ENCODE assay signal across 16 cellular contexts in the genomic region with DNA sequence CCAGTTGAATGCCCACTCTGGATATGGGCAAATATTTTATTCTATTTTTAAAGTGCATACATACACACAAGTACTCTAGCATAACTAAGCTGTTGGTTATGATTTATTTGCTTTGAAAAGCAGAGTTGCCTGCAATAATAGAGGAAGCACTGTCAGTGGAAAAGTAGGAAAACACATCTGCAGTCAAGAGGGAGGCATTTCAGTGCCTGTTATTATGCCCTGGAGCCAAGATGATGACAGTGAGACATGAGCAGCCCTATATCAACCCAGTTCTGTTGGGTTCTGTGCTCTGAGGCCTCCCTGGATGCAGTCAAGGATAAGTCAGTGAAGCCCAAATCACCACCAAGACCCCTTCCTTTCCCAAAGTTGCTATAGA.
A peak's percentile ranks its signal among the peaks of the same experiment; 100 is the strongest.
DNase-seq lines count a peak whose midpoint lies in the region; ATAC-seq and TF ChIP-seq lines count a peak whose summit lies in the region.
"Had no signal": no experiment of that assay in that cellular context is flagged by ENCODE, and none has a peak within 500 bp of the region (broad histone marks: within the 10 kb centered on the region; RNA-seq: fewer than 3 reads in every experiment).

No MANE protein-coding gene starts in this region.

- H3K9me3 ChIP-seq in PC-3 (ENCODE audit: low read length) = no peaks in the 10 kb centered on the region
- H3K9me3 ChIP-seq in hepatocyte (ENCODE audit: low read depth) = no peaks in the 10 kb centered on the region
- no peaks in the 10 kb centered on the region for H3K9me3 ChIP-seq in skeletal muscle satellite cell (replicated peaks; ENCODE audit: low read length)
- no peaks in the 10 kb centered on the region for H3K9me3 ChIP-seq in GM23248 (ENCODE audit: low read depth)
- H3K9me3 ChIP-seq: tibial artery had no signal

- H3K36me3 ChIP-seq in PC-3 (ENCODE audit: low read depth, low read length) (no peaks in the 10 kb centered on the region), hepatocyte (replicated peaks; ENCODE audit: insufficient read depth, low read depth) (no peaks in the 10 kb centered on the region), skeletal muscle satellite cell (ENCODE audit: insufficient read depth, low read length) (no peaks in the 10 kb centered on the region), GM23248 (ENCODE audit: low read depth) (no peaks in the 10 kb centered on the region)
- H3K36me3 ChIP-seq: tibial artery had no signal

- peaks cover 55% of the 10 kb centered on the region for H3K4me1 ChIP-seq in PC-3 (ENCODE audit: insufficient read depth, low read length)
- peaks cover 48% of the 10 kb centered on the region for H3K4me1 ChIP-seq in hepatocyte (ENCODE audit: insufficient read depth)
- peaks cover 56% of the 10 kb centered on the region for H3K4me1 ChIP-seq in skeletal muscle satellite cell (ENCODE audit: control insufficient read depth, insufficient read depth, low read length)
- peaks cover 36% of the 10 kb centered on the region for H3K4me1 ChIP-seq in GM23248 (ENCODE audit: insufficient read depth)

- intact Hi-C loops in PC-3 (cut with micrococcal nuclease) = no loop called here

- H3K4me2 ChIP-seq in PC-3 (ENCODE audit: low read length) = peak overlapping the region; percentile 36
- H3K4me2 ChIP-seq in hepatocyte = peak overlapping the region; percentile 29
- H3K4me2 ChIP-seq in skeletal muscle satellite cell (ENCODE audit: low read length) = peak overlapping the region; percentile 24
- H3K4me2 ChIP-seq in GM23248 (ENCODE audit: unreplicated experiment) = no peak overlapping the region

- H4K20me1 ChIP-seq in PC-3 (ENCODE audit: low read length) (no peaks in the 10 kb centered on the region), hepatocyte (ENCODE audit: insufficient read depth, poor library complexity, severe bottlenecking) (no peaks in the 10 kb centered on the region), GM23248 (ENCODE audit: insufficient read depth) (no peaks in the 10 kb centered on the region)

- in situ Hi-C loops in GM23248 (cut with MboI) = no loop called here

- CTCF ChIA-PET in PC-3 (lab: Charles Lee) = no interaction called here

- H3K27me3 ChIP-seq in PC-3 (ENCODE audit: low read length) = no peaks in the 10 kb centered on the region
- H3K27me3 ChIP-seq in hepatocyte = no peaks in the 10 kb centered on the region
- no peaks in the 10 kb centered on the region for H3K27me3 ChIP-seq in skeletal muscle satellite cell (ENCODE audit: control insufficient read depth, insufficient read depth, low read length)
- no peaks in the 10 kb centered on the region for H3K27me3 ChIP-seq in GM23248 (replicated peaks; ENCODE audit: insufficient read depth)
- H3K27me3 ChIP-seq: tibial artery had no signal

- no TSS peak for BruUV-seq in PC-3 (replicated peaks; lab: Mats Ljungman, UMichigan)

- TF ChIP-seq CTCF in PC-3 (conservative IDR thresholded peaks at IDR 0.05; ENCODE audit: low read depth, low read length) (no peak), hepatocyte (IDR thresholded peaks at IDR 0.05; ENCODE audit: poor library complexity) (no peak)

- H3K79me2 ChIP-seq in PC-3 (ENCODE audit: low read length) = no peaks in the 10 kb centered on the region
- H3K79me2 ChIP-seq in hepatocyte = no peaks in the 10 kb centered on the region
- no peaks in the 10 kb centered on the region for H3K79me2 ChIP-seq in GM23248 (ENCODE audit: insufficient read depth)

- POLR2A ChIA-PET in PC-3 (lab: Charles Lee; ENCODE audit: unreplicated experiment) = no interaction called here

- no peak overlapping the region for H3K4me3 ChIP-seq in PC-3 (ENCODE audit: low read length)
- H3K4me3 ChIP-seq in hepatocyte = no peak overlapping the region
- no peak overlapping the region for H3K4me3 ChIP-seq in skeletal muscle satellite cell (ENCODE audit: low read length)
- no peak overlapping the region for H3K4me3 ChIP-seq in GM23248
- H3K4me3 ChIP-seq: tibial artery had no signal

- H3K27ac ChIP-seq in PC-3 (ENCODE audit: low read length) (peak overlapping the region; percentile 27), hepatocyte (peak overlapping the region; percentile 65), GM23248 (no peak overlapping the region)
- H3K27ac ChIP-seq: tibial artery had no signal

- H3K9me2 ChIP-seq in PC-3 (replicated peaks; ENCODE audit: low read length) = no peaks in the 10 kb centered on the region
- H3K9me2 ChIP-seq in hepatocyte (replicated peaks; ENCODE audit: insufficient read depth) = no peaks in the 10 kb centered on the region
- H3K9me2 ChIP-seq in GM23248 (ENCODE audit: insufficient read depth) = no peaks in the 10 kb centered on the region

- ATAC-seq in PC-3 = peak; percentile 5; the same call in 1 of the 2 replicates

- no peak overlapping the region for H2AFZ ChIP-seq in PC-3 (ENCODE audit: low read length)
- no peak overlapping the region for H2AFZ ChIP-seq in hepatocyte
- no peak overlapping the region for H2AFZ ChIP-seq in GM23248

- peaks cover 3% of the 10 kb centered on the region for H3F3A ChIP-seq in PC-3 (ENCODE audit: low read length, unreplicated experiment)
- H3F3A ChIP-seq in GM23248 (ENCODE audit: insufficient read depth) = 0 out of 2 replicates have a peak, but pooled peaks cover 8% of the 10 kb centered on the region

- DNase-seq in NCI-H1092 treated with DMSO at 0.1 percent for 48 hours (lab: John Stamatoyannopoulos, UW) = peak; percentile 93
- no peak for DNase-seq in NCI-H1092 (lab: John Stamatoyannopoulos, UW)
- peak; percentile 5 for DNase-seq in PC-3
- no peak for DNase-seq in hepatocyte (ENCODE audit: low spot score)
- DNase-seq in GDM1 (lab: John Stamatoyannopoulos, UW) = no peak
- DNase-seq in KG1 (lab: John Stamatoyannopoulos, UW) = no peak
- no peak for DNase-seq in GM23248
- DNase-seq: activated CD4-positive, alpha-beta T cell treated with anti-CD3 and anti-CD28 coated beads for 1 hour; activated CD8-positive, alpha-beta memory T cell treated with anti-CD3 and anti-CD28 coated beads, Interleukin-2, amount 50 U/mL, for 48 hours; activated naive CD4-positive, alpha-beta T cell treated with Interleukin-2 at 50 U/mL for 16 hours; cortex of kidney; midbrain; MV-4-11; small intestine; tibial artery had no signal

- H3K9ac ChIP-seq in PC-3 (ENCODE audit: low read length) (no peak overlapping the region), skeletal muscle satellite cell (ENCODE audit: low read depth, low read length) (peak overlapping the region; percentile 26), GM23248 (no peak overlapping the region)

Comparison
In these comparisons a context has a peak if more than half of its experiments do, and no peak if none do; other contexts are left out.
1. DNase-seq: peak in NCI-H1092 treated with DMSO at 0.1 percent for 48 hours (single experiment) and PC-3 (single experiment); none in NCI-H1092 (single experiment), hepatocyte (single experiment), GDM1 (single experiment), KG1 (single experiment) and GM23248 (single experiment).